Comparison of ENCODE assay signal across 18 cellular contexts in the genomic region with DNA sequence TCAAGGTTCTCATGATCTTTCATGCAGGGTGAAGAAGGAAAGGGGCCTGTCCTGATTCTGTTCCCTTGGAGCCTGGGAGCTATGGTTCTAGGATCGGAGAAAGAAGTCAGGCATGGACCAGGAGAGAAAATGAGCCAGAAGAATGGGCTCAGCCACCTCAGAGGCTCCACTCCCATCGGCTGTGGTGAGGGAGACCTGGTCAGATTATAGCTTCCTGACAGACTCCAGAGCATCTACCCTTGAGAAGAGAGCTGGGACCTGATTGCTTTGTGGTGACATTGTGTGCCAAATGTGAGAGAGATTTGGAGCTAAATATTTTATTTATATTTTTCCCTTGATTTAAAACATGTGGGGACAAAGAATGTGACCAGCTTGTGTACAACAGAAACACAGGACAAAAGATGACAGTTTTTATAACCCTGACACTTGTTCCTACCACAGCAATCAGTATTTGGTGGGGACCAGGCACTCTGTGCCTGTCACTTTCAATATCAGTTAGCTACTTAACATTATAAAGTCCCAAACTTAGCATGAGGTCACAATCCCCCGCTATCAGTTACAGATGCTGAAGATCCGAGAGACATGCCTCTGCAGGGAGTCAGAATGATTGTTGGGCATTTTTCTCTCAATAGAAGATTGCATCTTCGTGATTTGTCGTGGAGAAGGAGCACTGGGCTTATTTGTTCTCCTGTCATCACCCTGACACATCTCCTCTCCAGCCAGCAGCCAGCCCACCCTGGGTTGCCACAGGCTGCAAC.
DNase-seq lines count a peak whose midpoint lies in the region; TF ChIP-seq lines count a peak whose summit lies in the region.
"Had no signal": no experiment of that assay in that cellular context is flagged by ENCODE, and none has a peak within 500 bp of the region (broad histone marks: within the 10 kb centered on the region; RNA-seq: fewer than 3 reads in every experiment).

No MANE protein-coding gene starts in this region.

- TF ChIP-seq CTCF in SK-N-SH (IDR thresholded peaks at IDR 0.05) (no peak), spleen (IDR thresholded peaks at IDR 0.05 in 8 of 11, conservative IDR thresholded peaks at IDR 0.05 in 3 of 11) (no peak)

- no peak for TF ChIP-seq RAD21 in SK-N-SH (IDR thresholded peaks at IDR 0.05; ENCODE audit: low read length)

- no peaks in the 10 kb centered on the region for H4K20me1 ChIP-seq in SK-N-SH (ENCODE audit: insufficient read depth)
- H4K20me1 ChIP-seq: BLaER1 treated with 17β-estradiol and CSF1 and Interleukin-3, amounts not matched to agents 10 nM and 100 nM had no signal

- DNase-seq in SK-N-SH (peak; percentile 70), neuronal stem cell (ENCODE audit: low spot score) (no peak), retina (peak; percentile 49), A172 (ENCODE audit: low spot score) (no peak), spleen (no peak), kidney glomerular epithelial cell (lab: John Stamatoyannopoulos, UW) (no peak), NCI-H1436 (lab: John Stamatoyannopoulos, UW) (no peak)
- DNase-seq: 8988T; AML-193; Caco-2; Calu3; CD4-positive, alpha-beta T cell; CD8-positive, alpha-beta T cell; DMS79 treated with DMSO at 0.1 percent for 48 hours; GF-D8 had no signal

- H3K4me2 ChIP-seq in SK-N-SH: no peak overlapping the region
- no peak overlapping the region for H3K4me2 ChIP-seq in neuronal stem cell (ENCODE audit: insufficient read depth, low read length, poor library complexity, severe bottlenecking)
- H3K4me2 ChIP-seq: A549; BLaER1 treated with 17β-estradiol and CSF1 and Interleukin-3, amounts not matched to agents 10 nM and 100 nM had no signal

- no peak overlapping the region for H2BK120ac ChIP-seq in neuronal stem cell (ENCODE audit: low read depth, low read length)

- peak overlapping the region; percentile 63 for H3K14ac ChIP-seq in neuronal stem cell (ENCODE audit: low read length)

- no peak overlapping the region for H4K8ac ChIP-seq in neuronal stem cell (ENCODE audit: low read depth, low read length)

- no peaks in the 10 kb centered on the region for H3F3A ChIP-seq in SK-N-SH (replicated peaks; ENCODE audit: insufficient read depth)

- no peak overlapping the region for H2BK5ac ChIP-seq in neuronal stem cell (ENCODE audit: low read length)

- H3K36me3 ChIP-seq in SK-N-SH (replicated peaks in 1 of 2; ENCODE audit: control insufficient read depth in 1 of 2, insufficient read depth in 2 of 2, low read length in 1 of 2) (no peaks in the 10 kb centered on the region), neuronal stem cell (replicated peaks in 1 of 2; ENCODE audit: control insufficient read depth in 2 of 2, insufficient read depth in 2 of 2, low read length in 2 of 2) (no peaks in the 10 kb centered on the region), spleen (no peaks in the 10 kb centered on the region)
- H3K36me3 ChIP-seq: BLaER1 treated with 17β-estradiol and CSF1 and Interleukin-3, amounts not matched to agents 10 nM and 100 nM had no signal

- peak in 1 of 2 experiments; percentile 43; a peak in 1 of 4 replicates for TF ChIP-seq EP300 in SK-N-SH (IDR thresholded peaks at IDR 0.05; ENCODE audit: borderline replicate concordance in 1 of 2, low read depth in 1 of 2, low read length in 1 of 2)

- H3K18ac ChIP-seq in neuronal stem cell (ENCODE audit: low read length): no peak overlapping the region

- POLR2A ChIA-PET in SK-N-SH (lab: Yijun Ruan, JAX): no interaction called here

- H3K9me2 ChIP-seq in SK-N-SH: no peaks in the 10 kb centered on the region

- no peak overlapping the region for H4K91ac ChIP-seq in neuronal stem cell (ENCODE audit: low read depth, low read length, poor library complexity)

- 1% methylated on average over 6 of the region's 6 CpGs for WGBS in SK-N-SH (ENCODE audit: low lambda C conversion rate)
- no CpG with 5 or more reads among the region's 6 CpGs for WGBS in neuronal stem cell (ENCODE audit: extremely low coverage in 2 of 2, insufficient read length in 2 of 2, insufficient replicate concordance in 1 of 2), 2 donors
- 63 to 82% (median 70%) methylated on average over 6 of the region's 6 CpGs for WGBS in spleen, 5 donors

- H2AFZ ChIP-seq in SK-N-SH (ENCODE audit: low read depth): no peak overlapping the region
- no peak overlapping the region for H2AFZ ChIP-seq in neuronal stem cell (ENCODE audit: low read length)

- peak overlapping the region in 1 of 2 experiments; percentile 28; a peak in 1 of 4 replicates for H3K27ac ChIP-seq in SK-N-SH (ENCODE audit: low read depth in 2 of 2, low read length in 1 of 2)
- H3K27ac ChIP-seq in neuronal stem cell (replicated peaks; ENCODE audit: low read length): no peak overlapping the region
- no peak overlapping the region for H3K27ac ChIP-seq in spleen
- H3K27ac ChIP-seq: A549; BLaER1 treated with 17β-estradiol and CSF1 and Interleukin-3, amounts not matched to agents 10 nM and 100 nM; C4-2B had no signal

- H3K4me1 ChIP-seq in SK-N-SH (ENCODE audit: control insufficient read depth in 1 of 2, insufficient read depth in 2 of 2, low read depth in 1 of 2, low read length in 1 of 2): peaks cover 0 to 13% of the 10 kb centered on the region in 2 experiments; a peak in 1 of 4 replicates
- peaks cover 0 to 1% of the 10 kb centered on the region in 2 donors for H3K4me1 ChIP-seq in neuronal stem cell (ENCODE audit: control insufficient read depth in 2 of 2, insufficient read depth in 1 of 2, low read depth in 1 of 2, low read length in 2 of 2)
- H3K4me1 ChIP-seq in spleen: no peaks in the 10 kb centered on the region
- H3K4me1 ChIP-seq: A549; BLaER1 treated with 17β-estradiol and CSF1 and Interleukin-3, amounts not matched to agents 10 nM and 100 nM; Caco-2 had no signal

- H3K79me1 ChIP-seq in neuronal stem cell (ENCODE audit: low read depth, low read length): no peaks in the 10 kb centered on the region

- TF ChIP-seq POLR2A in spleen (IDR thresholded peaks at IDR 0.05): no peak

- intact Hi-C loops in spleen (cut with DNase I; ENCODE audit: low total_unique reads): no loop called here

- H2BK12ac ChIP-seq in neuronal stem cell (ENCODE audit: low read length): no peak overlapping the region

- no peaks in the 10 kb centered on the region for H3K27me3 ChIP-seq in SK-N-SH (ENCODE audit: insufficient read depth)
- H3K27me3 ChIP-seq in neuronal stem cell (ENCODE audit: control insufficient read depth in 3 of 3, insufficient read depth in 3 of 3, low read depth in 1 of 3, low read length in 3 of 3): no peaks in the 10 kb centered on the region
- H3K27me3 ChIP-seq in spleen (replicated peaks in 1 of 7): no peaks in the 10 kb centered on the region
- H3K27me3 ChIP-seq: BLaER1 treated with 17β-estradiol and CSF1 and Interleukin-3, amounts not matched to agents 10 nM and 100 nM had no signal

- CTCF ChIA-PET in SK-N-SH (lab: Yijun Ruan, JAX): interaction anchor here (0.5 to 1.3 kb wide), 4 partner anchors 30 to 507 kb away, joined by 3 to 9 read pairs (median 4); no protein-coding TSS in a partner anchor

- 0 out of 2 replicates have a peak, but pooled peaks cover 4% of the 10 kb centered on the region for H3K9me3 ChIP-seq in SK-N-SH
- H3K9me3 ChIP-seq in neuronal stem cell (replicated peaks in 1 of 2; ENCODE audit: control insufficient read depth in 2 of 2, insufficient read depth in 1 of 2, low read depth in 1 of 2, low read length in 2 of 2): no peaks in the 10 kb centered on the region
- no peaks in the 10 kb centered on the region for H3K9me3 ChIP-seq in spleen
- H3K9me3 ChIP-seq: A549, Caco-2 had no signal

- no peaks in the 10 kb centered on the region for H3K79me2 ChIP-seq in SK-N-SH (ENCODE audit: insufficient read depth)

- H2BK15ac ChIP-seq in neuronal stem cell (ENCODE audit: low read length): no peak overlapping the region

- no peak overlapping the region for H2AK5ac ChIP-seq in neuronal stem cell (ENCODE audit: low read depth, low read length)

- no peak overlapping the region for H3K4ac ChIP-seq in neuronal stem cell (ENCODE audit: low read length)

- H3K23ac ChIP-seq in neuronal stem cell (ENCODE audit: low read depth, low read length, poor library complexity): no peak overlapping the region

- H3K9ac ChIP-seq in SK-N-SH (no peak overlapping the region), neuronal stem cell (ENCODE audit: low read depth, low read length, poor library complexity) (no peak overlapping the region)
- H3K9ac ChIP-seq: BLaER1 treated with 17β-estradiol and CSF1 and Interleukin-3, amounts not matched to agents 10 nM and 100 nM had no signal

- no peak overlapping the region for H3K4me3 ChIP-seq in SK-N-SH (ENCODE audit: low read depth in 2 of 2, low read length in 1 of 2)
- H3K4me3 ChIP-seq in neuronal stem cell (ENCODE audit: low read length in 2 of 2): no peak overlapping the region
- H3K4me3 ChIP-seq in spleen: no peak overlapping the region
- H3K4me3 ChIP-seq: A549; BLaER1 treated with 17β-estradiol and CSF1 and Interleukin-3, amounts not matched to agents 10 nM and 100 nM had no signal

TF ChIP-seq in SK-N-SH, 30 proteins besides CTCF, POLR2A, EP300 and RAD21:
- 0 out of 2 replicates have a peak, but pooled peaks have one; percentile 45 for TF ChIP-seq FOXJ3 (CRISPR knock-in tag; IDR thresholded peaks at IDR 0.05)
- peak; percentile 73 for TF ChIP-seq GATA2 (CRISPR knock-in tag; IDR thresholded peaks at IDR 0.05)
- no peak for TF ChIP-seq CHD2 (IDR thresholded peaks at IDR 0.05; ENCODE audit: low read length, partially characterized antibody)

Comparison
In these comparisons a context has a peak if more than half of its experiments do, and no peak if none do; other contexts are left out.
1. DNase-seq: peak in SK-N-SH (single experiment) and retina (single experiment); none in neuronal stem cell (single experiment), A172 (single experiment), spleen (single experiment), kidney glomerular epithelial cell (single experiment) and NCI-H1436 (single experiment).